In genomic region chr7:94510582-94511456, GRCh38 we compare ENCODE assay signal across 9 cellular contexts. TPM values are rescaled to one million over a fixed set of nuclear protein-coding genes. Genes with fewer than 3 reads are reported as not detected.
DNase-seq lines count a peak whose midpoint lies in the region; ATAC-seq, FAIRE-seq and TF ChIP-seq lines count a peak whose summit lies in the region.
"Had no signal": no experiment of that assay in that cellular context is flagged by ENCODE, and none has a peak within 500 bp of the region (broad histone marks: within the 10 kb centered on the region; RNA-seq: fewer than 3 reads in every experiment).

No MANE protein-coding gene starts in this region.

- peak overlapping the region; percentile 54 to 88 for H3K4me3 ChIP-seq in CD4-positive, alpha-beta memory T cell (ENCODE audit: low read length in 2 of 2)
- H3K4me3 ChIP-seq in PC-9, result peak overlapping the region; percentile 81
- peak overlapping the region; percentile 73 to 96 (median 90) for H3K4me3 ChIP-seq in heart right ventricle
- peak overlapping the region; percentile 67 to 88 (median 82) for H3K4me3 ChIP-seq in pancreas
- peak overlapping the region; percentile 31 to 79 for H3K4me3 ChIP-seq in aorta (ENCODE audit: low read length in 2 of 2)

- peaks cover 44 to 57% (median 50%) of the 10 kb centered on the region in 4 donors for H3K4me1 Mint-ChIP-seq in CD4-positive, alpha-beta memory T cell
- H3K4me1 Mint-ChIP-seq in activated naive CD4-positive, alpha-beta T cell treated with anti-CD3 and anti-CD28 coated beads, Interleukin-2, amount 50 U/mL, for 24 hours, result peaks cover 53% of the 10 kb centered on the region

- H3K27ac ChIP-seq in CD4-positive, alpha-beta memory T cell (ENCODE audit: low read depth, low read length), result peak overlapping the region; percentile 83
- peak overlapping the region; percentile 69 for H3K27ac ChIP-seq in PC-9
- peak overlapping the region; percentile 92 to 98 (median 95) for H3K27ac ChIP-seq in heart right ventricle
- H3K27ac ChIP-seq in pancreas, result peak overlapping the region; percentile 93 to 99 (median 96)
- H3K27ac ChIP-seq in aorta (ENCODE audit: low read depth in 1 of 2, low read length in 2 of 2), result peak overlapping the region in 1 of 2 donors; percentile 38

- TF ChIP-seq CTCF in GM20000 (IDR thresholded peaks at IDR 0.05; ENCODE audit: extremely low read depth, missing control alignments), result no peak
- no peak for TF ChIP-seq CTCF in PC-9 (conservative IDR thresholded peaks at IDR 0.05)
- no peak for TF ChIP-seq CTCF in heart right ventricle (IDR thresholded peaks at IDR 0.05)
- no peak for TF ChIP-seq CTCF in pancreas (IDR thresholded peaks at IDR 0.05)

- peak; percentile 34 to 71 (median 50) for ATAC-seq in heart right ventricle
- ATAC-seq in pancreas, result peak; percentile 57 to 65 (median 62)
- peak; percentile 65 for ATAC-seq in aorta (ENCODE audit: low FRiP score)

- H3K36me3 Mint-ChIP-seq in CD4-positive, alpha-beta memory T cell, result peaks cover 1 to 3% of the 10 kb centered on the region in 2 donors
- H3K36me3 Mint-ChIP-seq in activated naive CD4-positive, alpha-beta T cell treated with anti-CD3 and anti-CD28 coated beads, Interleukin-2, amount 50 U/mL, for 24 hours, result peaks cover 1% of the 10 kb centered on the region

- H3K79me2 ChIP-seq in PC-9 (ENCODE audit: low read depth), result peaks cover 40% of the 10 kb centered on the region

- no peaks in the 10 kb centered on the region for H3K27me3 ChIP-seq in CD4-positive, alpha-beta memory T cell (ENCODE audit: insufficient read depth, low read length)
- H3K27me3 ChIP-seq in PC-9 (ENCODE audit: insufficient read depth, low read depth), result no peaks in the 10 kb centered on the region
- no peaks in the 10 kb centered on the region for H3K27me3 ChIP-seq in heart right ventricle
- no peaks in the 10 kb centered on the region for H3K27me3 ChIP-seq in pancreas
- no peaks in the 10 kb centered on the region for H3K27me3 ChIP-seq in aorta (ENCODE audit: control insufficient read depth in 1 of 2, insufficient read depth in 2 of 2, low read length in 1 of 2)

- no peaks in the 10 kb centered on the region for H3K9me3 ChIP-seq in CD4-positive, alpha-beta memory T cell (ENCODE audit: control insufficient read depth in 1 of 2, low read length in 2 of 2)
- H3K9me3 ChIP-seq in PC-9 (ENCODE audit: insufficient read depth, low read depth), result no peaks in the 10 kb centered on the region
- H3K9me3 ChIP-seq in heart right ventricle, result no peaks in the 10 kb centered on the region
- no peaks in the 10 kb centered on the region for H3K9me3 ChIP-seq in pancreas
- H3K9me3 ChIP-seq in aorta (ENCODE audit: control insufficient read depth, low read length), result no peaks in the 10 kb centered on the region

- H3K9me3 Mint-ChIP-seq in CD4-positive, alpha-beta memory T cell, result no peaks in the 10 kb centered on the region
- H3K9me3 Mint-ChIP-seq in activated naive CD4-positive, alpha-beta T cell treated with anti-CD3 and anti-CD28 coated beads, Interleukin-2, amount 50 U/mL, for 24 hours, result no peaks in the 10 kb centered on the region

- WGBS in heart right ventricle, 2 donors, result 15 to 16% methylated on average over 16 of the region's 16 CpGs
- 3 to 5% methylated on average over 16 of the region's 16 CpGs for WGBS in pancreas, 2 donors
- WGBS in aorta, 2 donors, result 19 to 22% methylated on average over 16 of the region's 16 CpGs

- no peak for FAIRE-seq in pancreas (lab: Jason Lieb, UNC)
- FAIRE-seq: TTC549 had no signal

- no peaks in the 10 kb centered on the region for H3K36me3 ChIP-seq in CD4-positive, alpha-beta memory T cell (ENCODE audit: insufficient read depth, low read length)
- H3K36me3 ChIP-seq in PC-9 (ENCODE audit: low read depth) (no peaks in the 10 kb centered on the region), heart right ventricle (no peaks in the 10 kb centered on the region), pancreas (no peaks in the 10 kb centered on the region), aorta (ENCODE audit: control insufficient read depth in 1 of 2, insufficient read depth in 2 of 2, low read length in 1 of 2) (no peaks in the 10 kb centered on the region)

- DNase-seq in CD4-positive, alpha-beta memory T cell, result peak; percentile 44 to 59 (median 54)
- DNase-seq in GM20000 (ENCODE audit: low spot score), result peak; percentile 49
- peak in 43 of 76 experiments; percentile 1 to 55 (median 17) for DNase-seq in HUDEP-2 (lab: John Stamatoyannopoulos, UW; ENCODE audit: unreplicated experiment in 76 of 76)
- peak; percentile 50 to 53 for DNase-seq in PC-9
- peak; percentile 15 to 30 for DNase-seq in heart right ventricle
- peak in 4 of 6 donors; percentile 47 to 65 (median 57) for DNase-seq in pancreas
- DNase-seq in aorta, result peak; percentile 50 to 79

- peak overlapping the region; percentile 90 for H2AFZ ChIP-seq in PC-9

- H3K27ac Mint-ChIP-seq in CD4-positive, alpha-beta memory T cell, result peak overlapping the region; percentile 68 to 94 (median 80)
- peak overlapping the region; percentile 70 for H3K27ac Mint-ChIP-seq in activated naive CD4-positive, alpha-beta T cell treated with anti-CD3 and anti-CD28 coated beads, Interleukin-2, amount 50 U/mL, for 24 hours

- H3K4me2 ChIP-seq in PC-9, result peak overlapping the region; percentile 83

- H3K9me2 ChIP-seq in PC-9 (ENCODE audit: insufficient read depth), result no peaks in the 10 kb centered on the region

- H3K4me1 ChIP-seq in CD4-positive, alpha-beta memory T cell (ENCODE audit: insufficient read depth, low read length), result peaks cover 50% of the 10 kb centered on the region
- H3K4me1 ChIP-seq in PC-9 (replicated peaks; ENCODE audit: insufficient read depth), result peaks cover 33% of the 10 kb centered on the region
- peaks cover 0 to 51% (median 35%) of the 10 kb centered on the region in 9 donors for H3K4me1 ChIP-seq in heart right ventricle
- peaks cover 0 to 29% (median 27%) of the 10 kb centered on the region in 3 donors for H3K4me1 ChIP-seq in pancreas
- peaks cover 0 to 8% of the 10 kb centered on the region in 2 donors for H3K4me1 ChIP-seq in aorta (ENCODE audit: control insufficient read depth in 1 of 2, insufficient read depth in 2 of 2, low read length in 2 of 2)

- POLR2A ChIA-PET in CD4-positive, alpha-beta memory T cell (lab: Charles Lee; ENCODE audit: partially characterized antibody), result interaction anchor here (1.1 to 1.9 kb wide), 2 partner anchors 146 to 147 kb away, joined by 4 to 13 read pairs; partner anchors contain the start of gene SGCE
- POLR2A ChIA-PET in PC-9 (lab: Charles Lee; ENCODE audit: unreplicated experiment), result interaction anchor here (0.6 kb wide), 1 partner anchor 147 kb away, joined by 3 read pairs; no protein-coding TSS in a partner anchor

- H3F3A ChIP-seq in PC-9 (ENCODE audit: insufficient read depth, low read depth), result peaks cover 36% of the 10 kb centered on the region

- CTCF ChIA-PET in CD4-positive, alpha-beta memory T cell (lab: Charles Lee; ENCODE audit: partially characterized antibody), result interaction anchor here (1.5 kb wide), 2 partner anchors 12 to 62 kb away, joined by 3 to 4 read pairs; no protein-coding TSS in a partner anchor
- CTCF ChIA-PET in PC-9 (lab: Charles Lee), result interaction anchor here (0.7 kb wide), 1 partner anchor 107 kb away, joined by 3 read pairs; no protein-coding TSS in a partner anchor

- H3K4me3 Mint-ChIP-seq in CD4-positive, alpha-beta memory T cell, result peak overlapping the region; percentile 63 to 94 (median 87)
- H3K4me3 Mint-ChIP-seq in activated naive CD4-positive, alpha-beta T cell treated with anti-CD3 and anti-CD28 coated beads, Interleukin-2, amount 50 U/mL, for 24 hours, result peak overlapping the region; percentile 85

- no peaks in the 10 kb centered on the region for H4K20me1 ChIP-seq in PC-9 (ENCODE audit: insufficient read depth)

- intact Hi-C loops in CD4-positive, alpha-beta memory T cell (cut with micrococcal nuclease), result loop anchor here (10.0 kb wide), 1 partner anchor 1276 kb away; the partner anchor contains the start of gene VPS50
- intact Hi-C loops in PC-9 (cut with micrococcal nuclease; ENCODE audit: unreplicated experiment) (loop anchor here (1.0 to 5.0 kb wide), 4 partner anchors 69 to 186 kb away; no protein-coding TSS in a partner anchor), heart right ventricle (cut with DNase I) (loop anchor here in 4 of 10 donors (5.0 to 10.0 kb wide), 3 partner anchors 59 to 146 kb away; partner anchors contain the start of gene SGCE (in 3 of the 4)), pancreas (cut with DNase I) (no loop called here), aorta (cut with DNase I) (loop anchor here (5.0 to 10.0 kb wide), 2 partner anchors 144 to 146 kb away; partner anchors contain the start of gene SGCE (in 2 of the 2))

- H3K27me3 Mint-ChIP-seq in CD4-positive, alpha-beta memory T cell, result no peaks in the 10 kb centered on the region
- H3K27me3 Mint-ChIP-seq in activated naive CD4-positive, alpha-beta T cell treated with anti-CD3 and anti-CD28 coated beads, Interleukin-2, amount 50 U/mL, for 24 hours, result no peaks in the 10 kb centered on the region

- TSS peak; percentile 55 for BruUV-seq in PC-9 (replicated peaks; lab: Mats Ljungman, UMichigan)

RNA-seq across cellular contexts. Expression of gene CASD1, which starts 1.2 kb away (rescaled TPM):
- 10 to 100 TPM; 27.3 to 29.3 TPM for total RNA-seq in CD4-positive, alpha-beta memory T cell
- 10 to 100 TPM in 1 of 2 donors, 1 to 10 TPM in 1; 8.3 to 14.8 TPM for polyA plus RNA-seq in CD4-positive, alpha-beta memory T cell
- total RNA-seq in PC-9 (2021) (14.0 and 15.0 TPM in 2 replicates), heart right ventricle (10 to 100 TPM; 15.3 to 26.9 (median 20.6) TPM), pancreas (10 to 100 TPM in 4 of 6 donors, 1 to 10 TPM in 2; 7.2 to 12.8 (median 10.6) TPM), aorta (10 to 100 TPM; 17.1 to 25.2 TPM)
- polyA plus RNA-seq in heart right ventricle (10 to 100 TPM in 1 of 2 donors, 1 to 10 TPM in 1; 8.6 to 13.0 TPM), pancreas (10 to 100 TPM in 1 of 2 donors, 1 to 10 TPM in 1; 9.5 to 19.4 TPM), aorta (10 to 100 TPM in 1 of 2 donors, 1 to 10 TPM in 1; 9.5 to 13.3 TPM)

Comparison
In these comparisons a context has a peak if more than half of its experiments do, and no peak if none do; other contexts are left out.
1. intact Hi-C loops: an anchor here in CD4-positive, alpha-beta memory T cell (10.0 kb wide), PC-9 (1.0 to 5.0 kb wide) and aorta (5.0 to 10.0 kb wide); none called in pancreas.